Comparison of ENCODE assay signal across 1 cellular context in genomic region chr16:54180421-54181359, GRCh38.
TF ChIP-seq lines count a peak whose summit lies in the region.

No MANE protein-coding gene starts in this region.

TF ChIP-seq in HepG2, 621 proteins besides CTCF, POLR2A, EP300 and RAD21 (continued from another document and continues in another):
- TF ChIP-seq ZBED4 (CRISPR knock-in tag; IDR thresholded peaks at IDR 0.05; ENCODE audit: borderline replicate concordance) (no peak), MXI1 (IDR thresholded peaks at IDR 0.05; ENCODE audit: borderline replicate concordance, low read depth, low read length) (no peak), KMT2A (CRISPR knock-in tag; IDR thresholded peaks at IDR 0.05) (no peak), KLF15 (CRISPR knock-in tag; IDR thresholded peaks at IDR 0.05; ENCODE audit: borderline replicate concordance) (no peak), BRCA1 (CRISPR knock-in tag; IDR thresholded peaks at IDR 0.05) (no peak), NPAS2 (CRISPR knock-in tag; IDR thresholded peaks at IDR 0.05; ENCODE audit: borderline replicate concordance) (no peak), ZNF350 (CRISPR knock-in tag; IDR thresholded peaks at IDR 0.05; ENCODE audit: borderline replicate concordance, low read depth) (no peak), BRD4 (CRISPR knock-in tag; IDR thresholded peaks at IDR 0.05) (peak; percentile 15; the same call in 1 of the 2 replicates), XRCC5 (optimal IDR thresholded peaks at IDR 0.05; ENCODE audit: low read length) (no peak), TCF7 (IDR thresholded peaks at IDR 0.05; ENCODE audit: low read depth) (peak; percentile 86), ARID5B (CRISPR knock-in tag; IDR thresholded peaks at IDR 0.05) (peak; percentile 93), IKZF1 (IDR thresholded peaks at IDR 0.05) (no peak), ZNF24 (IDR thresholded peaks at IDR 0.05) (peak; percentile 26; the same call in 1 of the 2 replicates), ZBTB26 (CRISPR knock-in tag; IDR thresholded peaks at IDR 0.05; ENCODE audit: borderline replicate concordance) (no peak), ZKSCAN1 (IDR thresholded peaks at IDR 0.05; ENCODE audit: low read length) (no peak), TGIF2 (CRISPR knock-in tag; IDR thresholded peaks at IDR 0.05) (no peak), NAIF1 (CRISPR knock-in tag; IDR thresholded peaks at IDR 0.05; ENCODE audit: borderline replicate concordance) (0 out of 2 replicates have a peak, but pooled peaks have one; percentile 31), ZNF740 (CRISPR knock-in tag; IDR thresholded peaks at IDR 0.05) (no peak; the same call in 1 of the 2 replicates), PHF20 (CRISPR knock-in tag; IDR thresholded peaks at IDR 0.05) (no peak), PCBP2 (optimal IDR thresholded peaks at IDR 0.05; ENCODE audit: low read depth, low read length, poor library complexity, severe bottlenecking) (no peak), NCOA1 (CRISPR knock-in tag; IDR thresholded peaks at IDR 0.05) (no peak), ZNF503 (CRISPR knock-in tag; IDR thresholded peaks at IDR 0.05) (peak; percentile 76; the same call in 1 of the 2 replicates), DMTF1 (CRISPR knock-in tag; IDR thresholded peaks at IDR 0.05) (no peak), SNAPC5 (CRISPR knock-in tag; IDR thresholded peaks at IDR 0.05; ENCODE audit: borderline replicate concordance) (no peak; the same call in 1 of the 2 replicates), HNF4G (IDR thresholded peaks at IDR 0.05; ENCODE audit: borderline replicate concordance, low read depth, low read length) (peak; percentile 89), HNF4G (CRISPR knock-in tag; IDR thresholded peaks at IDR 0.05; ENCODE audit: borderline replicate concordance, low read depth) (no peak), GRHL1 (CRISPR knock-in tag; conservative IDR thresholded peaks at IDR 0.05) (no peak), REPIN1 (CRISPR knock-in tag; IDR thresholded peaks at IDR 0.05; ENCODE audit: borderline replicate concordance, low read depth) (no peak), SMAD1 (CRISPR knock-in tag; IDR thresholded peaks at IDR 0.05; ENCODE audit: borderline replicate concordance, low read depth) (no peak), ZNF282 (IDR thresholded peaks at IDR 0.05; ENCODE audit: partially characterized antibody) (no peak), ZNF703 (CRISPR knock-in tag; IDR thresholded peaks at IDR 0.05; ENCODE audit: borderline replicate concordance) (no peak), AKNA (CRISPR knock-in tag; IDR thresholded peaks at IDR 0.05; ENCODE audit: borderline replicate concordance) (no peak), GTF2F1 (IDR thresholded peaks at IDR 0.05; ENCODE audit: low read length) (no peak), ZNF773 (CRISPR knock-in tag; IDR thresholded peaks at IDR 0.05; ENCODE audit: borderline replicate concordance) (no peak), ARHGAP35 (CRISPR knock-in tag; IDR thresholded peaks at IDR 0.05; ENCODE audit: borderline replicate concordance) (no peak)
